8 cellular contexts compared by ENCODE assay signal in the genomic region with DNA sequence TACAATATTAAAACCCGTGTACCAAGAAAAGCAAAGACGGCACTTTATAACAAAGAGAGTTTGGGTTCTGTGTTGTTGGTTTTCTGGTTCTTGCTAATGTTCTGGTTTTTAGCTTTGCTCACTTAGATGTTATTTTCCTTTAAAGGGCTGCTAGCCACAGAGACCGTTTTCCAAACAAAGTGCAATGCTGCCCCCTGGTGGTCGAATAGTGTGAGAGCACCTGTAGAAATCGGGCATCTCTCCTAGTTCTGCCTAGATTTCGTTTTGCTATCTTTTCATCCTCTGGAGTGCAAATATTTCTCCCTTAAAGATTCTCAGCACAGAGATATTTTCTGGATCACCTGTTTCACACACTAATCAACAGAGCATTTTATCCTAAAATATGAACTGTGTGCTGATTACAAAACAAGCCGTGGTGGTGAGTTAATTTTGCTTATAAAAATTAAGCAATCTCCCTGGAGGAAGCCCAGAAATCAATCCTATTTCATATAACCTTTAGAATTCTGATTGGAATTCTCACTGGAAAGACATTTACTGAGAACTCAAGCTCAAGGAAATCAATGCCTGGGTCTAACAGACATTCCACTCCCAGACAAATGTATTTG.
DNase-seq lines count a peak whose midpoint lies in the region; ATAC-seq, FAIRE-seq and TF ChIP-seq lines count a peak whose summit lies in the region.

No MANE protein-coding gene starts in this region.

- H3K9me3 ChIP-seq in A673 (ENCODE audit: low read depth, low read length, poor library complexity, severe bottlenecking) (no peaks in the 10 kb centered on the region), keratinocyte (ENCODE audit: control insufficient read depth, low read depth, low read length) (no peaks in the 10 kb centered on the region)

- no peaks in the 10 kb centered on the region for H4K20me1 ChIP-seq in keratinocyte (ENCODE audit: control insufficient read depth, extremely low read depth, insufficient read depth, low read length)

- dilution Hi-C loops in keratinocyte (cut with MboI; ENCODE audit: extremely low pct_ligation_motif_present, low sequenced_read_pairs) = no loop called here

- BruUV-seq in A673 (replicated peaks; lab: Mats Ljungman, UMichigan) = no TSS peak

- H3K27me3 ChIP-seq in A673 (replicated peaks; ENCODE audit: insufficient read depth, low read depth, low read length, poor library complexity) = no peaks in the 10 kb centered on the region
- no peaks in the 10 kb centered on the region for H3K27me3 ChIP-seq in bronchial epithelial cell (ENCODE audit: control insufficient read depth, insufficient read depth, low read length)
- no peaks in the 10 kb centered on the region for H3K27me3 ChIP-seq in keratinocyte (ENCODE audit: control insufficient read depth, extremely low read depth, insufficient read depth, low read length)

- no peak overlapping the region for H2AFZ ChIP-seq in keratinocyte (ENCODE audit: control insufficient read depth, low read length)

- no peaks in the 10 kb centered on the region for H3K9me1 ChIP-seq in keratinocyte (ENCODE audit: control insufficient read depth, extremely low read depth, insufficient read depth, low read length)

- H3K4me2 ChIP-seq in keratinocyte (ENCODE audit: control insufficient read depth, extremely low read depth, insufficient read depth, low read depth, low read length) = peak overlapping the region; percentile 53

- H3K27ac ChIP-seq in A673 (ENCODE audit: low read depth, low read length, poor library complexity, severe bottlenecking) = no peak overlapping the region
- no peak overlapping the region for H3K27ac ChIP-seq in keratinocyte (ENCODE audit: control insufficient read depth, insufficient read depth, low read length)

- CTCF ChIA-PET in A673 (lab: Charles Lee) = interaction anchor here (1.0 to 1.6 kb wide), 3 partner anchors 103 to 646 kb away, joined by 5 to 10 read pairs (median 8); no protein-coding TSS in a partner anchor

- ATAC-seq in GM18520 (IDR thresholded peaks at IDR 0.05; ENCODE audit: unreplicated experiment) = peak; percentile 62
- ATAC-seq in HG03097 (IDR thresholded peaks at IDR 0.05; ENCODE audit: low FRiP score, unreplicated experiment) = peak; percentile 89

- no peak overlapping the region for H3K9ac ChIP-seq in keratinocyte (ENCODE audit: control insufficient read depth, extremely low read depth, insufficient read depth, low read length)

- H3K36me3 ChIP-seq in A673 (ENCODE audit: insufficient read depth, low read length, poor library complexity, severe bottlenecking) (no peaks in the 10 kb centered on the region), bronchial epithelial cell (ENCODE audit: control insufficient read depth, insufficient read depth, low read length) (no peaks in the 10 kb centered on the region), keratinocyte (ENCODE audit: control insufficient read depth in 2 of 2, extremely low read depth in 1 of 2, insufficient read depth in 2 of 2, low read length in 2 of 2) (no peaks in the 10 kb centered on the region)

- H3K4me3 ChIP-seq in A673 (ENCODE audit: low read depth, low read length, poor library complexity, severe bottlenecking) (no peak overlapping the region), WI38 (ENCODE audit: low read depth, low read length) (no peak overlapping the region), bronchial epithelial cell (ENCODE audit: low read depth, low read length) (no peak overlapping the region), keratinocyte (ENCODE audit: control insufficient read depth in 2 of 3, extremely low read depth in 1 of 3, insufficient read depth in 2 of 3, low read depth in 1 of 3, low read length in 3 of 3) (no peak overlapping the region)

- TF ChIP-seq CTCF in A673 (conservative IDR thresholded peaks at IDR 0.05; ENCODE audit: low read depth, low read length) (peak; percentile 91), WI38 (IDR thresholded peaks at IDR 0.05; ENCODE audit: low read depth, low read length) (peak; percentile 56), bronchial epithelial cell (IDR thresholded peaks at IDR 0.05; ENCODE audit: insufficient read depth, low read length, severe bottlenecking) (peak; percentile 85), keratinocyte (optimal IDR thresholded peaks at IDR 0.05 in 1 of 3, IDR thresholded peaks at IDR 0.05 in 1 of 3, conservative IDR thresholded peaks at IDR 0.05 in 1 of 3; ENCODE audit: extremely low read depth in 1 of 3, insufficient read depth in 2 of 3, low read length in 3 of 3) (peak; percentile 68 to 83 (median 77))

- peak; percentile 80 for DNase-seq in A673 (ENCODE audit: low spot score)
- peak; percentile 49 for DNase-seq in NCI-H2171 (lab: John Stamatoyannopoulos, UW)
- peak; percentile 48 for DNase-seq in bronchial epithelial cell (ENCODE audit: low read depth)
- no peak for DNase-seq in keratinocyte (ENCODE audit: low read depth, low spot score)
- DNase-seq in stimulated activated CD4-positive, alpha-beta T cell treated with anti-CD3 and anti-CD28 coated beads, Interleukin-1b, Interleukin-23, amount 100 ng/mL, for 4 hours (ENCODE audit: low read depth in 2 of 2) = peak; percentile 53 to 61

- FAIRE-seq in bronchial epithelial cell (lab: Jason Lieb, UNC) (no peak), keratinocyte (lab: Jason Lieb, UNC) (peak; percentile 89)

- no peaks in the 10 kb centered on the region for H3K79me2 ChIP-seq in keratinocyte (ENCODE audit: control insufficient read depth, insufficient read depth, low read length)

- POLR2A ChIA-PET in A673 (lab: Charles Lee; ENCODE audit: low non-redundant PET) = no interaction called here

- no peaks in the 10 kb centered on the region for H3K4me1 ChIP-seq in A673 (ENCODE audit: insufficient read depth, low read length, poor library complexity, severe bottlenecking)
- peaks cover 8% of the 10 kb centered on the region for H3K4me1 ChIP-seq in keratinocyte (ENCODE audit: control insufficient read depth, extremely low read depth, insufficient read depth, low read length)

- intact Hi-C loops in A673 (cut with micrococcal nuclease; ENCODE audit: unreplicated experiment) = loop anchor here (1.0 to 5.0 kb wide), 7 partner anchors 104 to 949 kb away; no protein-coding TSS in a partner anchor
